ENCODE assay signal across 9 cellular contexts in genomic region chrX:132631579-132632232, GRCh38.
DNase-seq lines count a peak whose midpoint lies in the region; ATAC-seq and TF ChIP-seq lines count a peak whose summit lies in the region.
"Had no signal": no experiment of that assay in that cellular context is flagged by ENCODE, and none has a peak within 500 bp of the region (broad histone marks: within the 10 kb centered on the region; RNA-seq: fewer than 3 reads in every experiment).

No MANE protein-coding gene starts in this region.

- no peak overlapping the region for H4K91ac ChIP-seq in IMR-90 (ENCODE audit: insufficient read depth, low read depth, low read length)

- no peak overlapping the region for H4K5ac ChIP-seq in IMR-90 (ENCODE audit: low read depth, low read length)

- H3K56ac ChIP-seq in IMR-90 (ENCODE audit: extremely low read depth, insufficient read depth, low read length) = no peak overlapping the region

- TF ChIP-seq CTCF in AG04450 (IDR thresholded peaks at IDR 0.05; ENCODE audit: low read depth, low read length) (peak; percentile 51), GM12872 (IDR thresholded peaks at IDR 0.05; ENCODE audit: insufficient read depth, low read depth, low read length) (peak; percentile 42; the same call in 2 of the 3 replicates), IMR-90 (conservative IDR thresholded peaks at IDR 0.05; ENCODE audit: low read depth, low read length) (peak; percentile 62), WTC11 (IDR thresholded peaks at IDR 0.05) (no peak), upper lobe of left lung (IDR thresholded peaks at IDR 0.05) (peak in 4 of 6 experiments; percentile 25 to 51 (median 42))

- no peaks in the 10 kb centered on the region for H3K4me1 Mint-ChIP-seq in WTC11
- H3K4me1 Mint-ChIP-seq: central memory CD8-positive, alpha-beta T cell had no signal

- no TSS peak for BruUV-seq in IMR-90 (replicated peaks; lab: Mats Ljungman, UMichigan)

- DNase-seq in AG04450 (ENCODE audit: low read depth, low spot score) = no peak
- peak; percentile 40 for DNase-seq in IMR-90
- DNase-seq in WTC11 (ENCODE audit: low spot score) = no peak
- DNase-seq in iPS-NIHi7 (ENCODE audit: extremely low spot score) = peak; percentile 63
- no peak for DNase-seq in upper lobe of left lung

- no peak for TF ChIP-seq POLR2A in IMR-90 (IDR thresholded peaks at IDR 0.05; ENCODE audit: low read depth, low read length)
- TF ChIP-seq POLR2A in upper lobe of left lung (IDR thresholded peaks at IDR 0.05) = no peak

- no peak overlapping the region for H2AK9ac ChIP-seq in IMR-90 (replicated peaks; ENCODE audit: low read depth, low read length, poor library complexity)

- H3K27me3 ChIP-seq in AG04450 (ENCODE audit: control insufficient read depth, insufficient read depth, low read length) (no peaks in the 10 kb centered on the region), IMR-90 (ENCODE audit: control insufficient read depth, insufficient read depth, low read length) (peaks cover 22% of the 10 kb centered on the region), upper lobe of left lung (no peaks in the 10 kb centered on the region)

- no peaks in the 10 kb centered on the region for H3K79me1 ChIP-seq in IMR-90 (ENCODE audit: low read depth in 1 of 2, low read length in 2 of 2)

- no peak overlapping the region for H3K4me2 ChIP-seq in IMR-90 (ENCODE audit: low read depth, low read length)

- peak; percentile 89 for ATAC-seq in IMR-90 (ENCODE audit: low read depth)
- ATAC-seq in WTC11 = peak; percentile 60; the same call in 1 of the 2 replicates
- no peak for ATAC-seq in upper lobe of left lung (ENCODE audit: low FRiP score in 2 of 2)
- no peak for ATAC-seq in HG02852 (IDR thresholded peaks at IDR 0.05; ENCODE audit: unreplicated experiment)
- ATAC-seq in GM21360 (IDR thresholded peaks at IDR 0.05; ENCODE audit: unreplicated experiment) = no peak

- H3K18ac ChIP-seq in IMR-90 (ENCODE audit: low read depth, low read length) = no peak overlapping the region

- no peak overlapping the region for H2BK15ac ChIP-seq in IMR-90 (ENCODE audit: low read depth, low read length)

- H4K8ac ChIP-seq in IMR-90 (ENCODE audit: low read depth in 2 of 2, low read length in 2 of 2) = no peak overlapping the region

- no peak overlapping the region for H2AK5ac ChIP-seq in IMR-90 (ENCODE audit: low read depth, low read length)

- no peaks in the 10 kb centered on the region for H3K9me3 Mint-ChIP-seq in WTC11
- H3K9me3 Mint-ChIP-seq: central memory CD8-positive, alpha-beta T cell had no signal

- no peaks in the 10 kb centered on the region for H3K36me3 Mint-ChIP-seq in WTC11

- H3K14ac ChIP-seq in IMR-90 (replicated peaks; ENCODE audit: low read depth, low read length) = no peak overlapping the region

- no peaks in the 10 kb centered on the region for H3K4me1 ChIP-seq in IMR-90 (ENCODE audit: control insufficient read depth, insufficient read depth, low read length)
- H3K4me1 ChIP-seq in upper lobe of left lung = no peaks in the 10 kb centered on the region

- no peak overlapping the region for H2BK120ac ChIP-seq in IMR-90 (ENCODE audit: low read depth, low read length)

- no peaks in the 10 kb centered on the region; the same call in 1 of the 2 replicates for H3K27me3 Mint-ChIP-seq in WTC11 (ENCODE audit: low read depth)

- TF ChIP-seq EP300 in upper lobe of left lung (IDR thresholded peaks at IDR 0.05) = no peak

- no peaks in the 10 kb centered on the region for H4K20me1 ChIP-seq in IMR-90 (ENCODE audit: insufficient read depth, low read length)

- H3K36me3 ChIP-seq in IMR-90 (ENCODE audit: control insufficient read depth, insufficient read depth, low read length) = no peaks in the 10 kb centered on the region
- H3K36me3 ChIP-seq in upper lobe of left lung = no peaks in the 10 kb centered on the region

- H3K4me3 ChIP-seq in AG04450 (ENCODE audit: low read depth, low read length) = no peak overlapping the region
- no peak overlapping the region for H3K4me3 ChIP-seq in IMR-90 (ENCODE audit: insufficient read depth, low read depth, low read length)
- no peak overlapping the region for H3K4me3 ChIP-seq in upper lobe of left lung

- H3K4ac ChIP-seq in IMR-90 (ENCODE audit: low read depth, low read length) = no peak overlapping the region

- peak; percentile 57 for TF ChIP-seq RAD21 in IMR-90 (IDR thresholded peaks at IDR 0.05; ENCODE audit: low read length)

- no peak overlapping the region for H2AFZ ChIP-seq in IMR-90 (replicated peaks; ENCODE audit: low read length, poor library complexity)

- H3K9me3 ChIP-seq in AG04450 (ENCODE audit: control insufficient read depth, insufficient read depth, low read length) (no peaks in the 10 kb centered on the region), IMR-90 (ENCODE audit: control insufficient read depth, insufficient read depth, low read length) (no peaks in the 10 kb centered on the region), upper lobe of left lung (no peaks in the 10 kb centered on the region)

- H3K9ac ChIP-seq in IMR-90 (ENCODE audit: low read depth, low read length) = no peak overlapping the region

- in situ Hi-C loops in IMR-90 (cut with MboI; ENCODE audit: low sequenced_read_pairs) = loop anchor here (10.0 to 25.0 kb wide), 3 partner anchors 337 to 794 kb away; no protein-coding TSS in a partner anchor

- H2BK5ac ChIP-seq in IMR-90 (ENCODE audit: low read depth, low read length, poor library complexity, severe bottlenecking) = no peak overlapping the region

- H3K27ac Mint-ChIP-seq in WTC11 = no peak overlapping the region

- no CpG with 5 or more reads among the region's 3 CpGs for WGBS in IMR-90 (ENCODE audit: extremely low coverage in 2 of 2, insufficient read length in 1 of 2), 2 experiments
- WGBS in upper lobe of left lung, 2 donors = 53 to 57% methylated on average over 3 of the region's 3 CpGs

- POLR2A ChIA-PET in AG04450 (lab: Yijun Ruan, JAX) = no interaction called here
- POLR2A ChIA-PET in IMR-90 (lab: Charles Lee; ENCODE audit: unreplicated experiment) = interaction anchor here (0.6 kb wide), 1 partner anchor 405 kb away, joined by 4 read pairs; no protein-coding TSS in a partner anchor
- POLR2A ChIA-PET in WTC11 (lab: Charles Lee) = interaction anchor here (0.7 kb wide), 1 partner anchor 413 kb away, joined by 3 read pairs; the partner anchor contains the start of gene RAP2C

- H2BK20ac ChIP-seq in IMR-90 (ENCODE audit: low read depth, low read length) = no peak overlapping the region

- intact Hi-C loops in IMR-90 (cut with micrococcal nuclease) = loop anchor here (1.0 to 10.0 kb wide), 5 partner anchors 339 to 1043 kb away; no protein-coding TSS in a partner anchor

- H3K9me1 ChIP-seq in IMR-90 (ENCODE audit: insufficient read depth, low read length) = no peaks in the 10 kb centered on the region

- dilution Hi-C loops in IMR-90 (cut with HindIII; ENCODE audit: low sequenced_read_pairs, unreplicated experiment) = no loop called here

- no peak overlapping the region for H3K4me3 Mint-ChIP-seq in WTC11
- H3K4me3 Mint-ChIP-seq: central memory CD8-positive, alpha-beta T cell had no signal

- H3K27ac ChIP-seq in AG04450 (ENCODE audit: low read depth, low read length) (no peak overlapping the region), IMR-90 (ENCODE audit: insufficient read depth, low read length) (no peak overlapping the region), upper lobe of left lung (no peak overlapping the region)

- no peak overlapping the region for H3K23ac ChIP-seq in IMR-90 (ENCODE audit: low read depth, low read length)

- CTCF ChIA-PET in AG04450 (lab: Charles Lee) (interaction anchor here (0.6 to 2.9 kb wide), 11 partner anchors 9 to 790 kb away, joined by 3 to 15 read pairs (median 4); partner anchors contain the start of gene RAP2C), IMR-90 (lab: Yijun Ruan, JAX) (interaction anchor here (0.7 to 1.1 kb wide), 3 partner anchors 539 to 790 kb away, joined by 3 to 5 read pairs (median 3); no protein-coding TSS in a partner anchor), WTC11 (lab: Charles Lee) (interaction anchor here (0.6 to 2.4 kb wide), 15 partner anchors 11 to 790 kb away, joined by 3 to 15 read pairs (median 4); no protein-coding TSS in a partner anchor)

TF ChIP-seq in IMR-90, 13 proteins besides CTCF, POLR2A, EP300 and RAD21:
- peak; percentile 43; the same call in 1 of the 2 replicates for TF ChIP-seq SMC3 (IDR thresholded peaks at IDR 0.05; ENCODE audit: low read depth, low read length)
- TF ChIP-seq MXI1 (IDR thresholded peaks at IDR 0.05; ENCODE audit: borderline replicate concordance, low read depth, low read length) = no peak

TF ChIP-seq in WTC11, 78 proteins besides CTCF, POLR2A, EP300 and RAD21:
- TF ChIP-seq GTF2I (CRISPR knock-in tag; conservative IDR thresholded peaks at IDR 0.05) (no peak), NR1H2 (CRISPR knock-in tag; IDR thresholded peaks at IDR 0.05) (no peak)

Comparison
In these comparisons a context has a peak if more than half of its experiments do, and no peak if none do; other contexts are left out.
1. DNase-seq: peak in IMR-90 (single experiment) and iPS-NIHi7 (single experiment); none in AG04450 (single experiment), WTC11 (single experiment) and upper lobe of left lung (0 of 2).
2. ATAC-seq: peak in IMR-90 (single experiment) and WTC11 (single experiment); none in upper lobe of left lung (0 of 2), HG02852 (single experiment) and GM21360 (single experiment).